Comparison of ENCODE assay signal across 25 cellular contexts in the genomic region with DNA sequence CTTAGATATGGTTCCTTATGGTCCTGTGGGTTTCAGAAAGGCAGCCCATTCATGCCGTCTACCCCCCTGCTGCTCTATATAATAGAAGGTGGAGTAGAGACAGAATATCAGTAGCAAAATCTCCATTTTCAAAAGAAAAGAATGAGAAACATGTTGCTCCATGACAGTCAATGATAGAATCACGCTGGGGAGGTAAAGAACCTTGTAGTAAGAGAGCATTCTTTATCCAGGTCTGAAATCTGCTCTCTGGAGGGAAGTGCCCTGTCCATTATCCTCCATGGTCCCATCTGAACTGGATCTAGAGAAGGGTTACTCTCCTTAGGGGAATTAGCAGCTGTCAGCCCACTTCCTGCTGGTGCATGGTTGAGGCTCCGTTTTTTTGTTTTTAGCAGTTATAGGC.
DNase-seq lines count a peak whose midpoint lies in the region; ATAC-seq and TF ChIP-seq lines count a peak whose summit lies in the region.
"Had no signal": no experiment of that assay in that cellular context is flagged by ENCODE, and none has a peak within 500 bp of the region (broad histone marks: within the 10 kb centered on the region; RNA-seq: fewer than 3 reads in every experiment).

No MANE protein-coding gene starts in this region.

- DNase-seq in WTC11 (ENCODE audit: low spot score) (no peak), left cardiac atrium (no peak), dermis blood vessel endothelial cell (no peak), SK-N-DZ (ENCODE audit: low spot score) (no peak), COLO829 (ENCODE audit: low spot score) (no peak)
- DNase-seq: C1 segment of cervical spinal cord; CD4-positive, alpha-beta memory T cell; DMS 273 treated with DMSO at 0.1 percent for 48 hours; DMS79 treated with DMSO at 0.1 percent for 48 hours; GF-D8; IMR-90; NCI-H1048; NCI-H1417 treated with DMSO at 0.1 percent for 48 hours; NCI-H187 treated with DMSO at 0.1 percent for 48 hours; NCI-H2107; NCI-H446; NCI-H524 treated with DMSO at 0.1 percent for 48 hours; NCI-H774; Right ventricle myocardium superior; RPMI8226; T-cell had no signal

- no peak overlapping the region for H3K4me3 Mint-ChIP-seq in WTC11
- H3K4me3 Mint-ChIP-seq: CD4-positive, alpha-beta memory T cell; T-cell had no signal

- peaks cover 4% of the 10 kb centered on the region; the same call in 1 of the 2 replicates for H3K9me3 Mint-ChIP-seq in WTC11

- intact Hi-C loops in left cardiac atrium (cut with DNase I): no loop called here

- H3K9me3 ChIP-seq in iPS-20b (ENCODE audit: insufficient read depth, low read depth, low read length): no peaks in the 10 kb centered on the region
- H3K9me3 ChIP-seq: SJSA1 had no signal

- peaks cover 22% of the 10 kb centered on the region for H3K4me1 ChIP-seq in iPS-20b (ENCODE audit: insufficient read depth, low read length)
- H3K4me1 ChIP-seq: SJSA1 had no signal

- no peak overlapping the region for H3K27ac Mint-ChIP-seq in WTC11
- H3K27ac Mint-ChIP-seq: CD4-positive, alpha-beta memory T cell; T-cell had no signal

- ATAC-seq in WTC11 (peak; percentile 90), left cardiac atrium (no peak)
- ATAC-seq: T-cell had no signal

- no peak for TF ChIP-seq RAD21 in Ishikawa (IDR thresholded peaks at IDR 0.05; ENCODE audit: low read depth)

- POLR2A ChIA-PET in WTC11 (lab: Charles Lee): interaction anchor here (0.5 kb wide), 1 partner anchor 698 kb away, joined by 5 read pairs; no protein-coding TSS in a partner anchor

- H3K36me3 Mint-ChIP-seq in WTC11: no peaks in the 10 kb centered on the region

- H3K4me1 Mint-ChIP-seq in WTC11: peaks cover 34% of the 10 kb centered on the region

- H3K27ac ChIP-seq in iPS-20b (ENCODE audit: low read length): no peak overlapping the region
- H3K27ac ChIP-seq: KMS-11, SJSA1 had no signal

- no peaks in the 10 kb centered on the region for H3K36me3 ChIP-seq in iPS-20b (ENCODE audit: insufficient read depth, low read depth, low read length)
- H3K36me3 ChIP-seq: SJSA1 had no signal

- CTCF ChIA-PET in WTC11 (lab: Charles Lee): no interaction called here

- no peaks in the 10 kb centered on the region for H3K27me3 ChIP-seq in iPS-20b (ENCODE audit: insufficient read depth, low read length)
- H3K27me3 ChIP-seq: SJSA1 had no signal

- TF ChIP-seq EP300 in Ishikawa (IDR thresholded peaks at IDR 0.05; ENCODE audit: borderline replicate concordance): 0 out of 2 replicates have a peak, but pooled peaks have one; percentile 26

- H3K9ac ChIP-seq in iPS-20b (ENCODE audit: low read depth, low read length): no peak overlapping the region
- H3K9ac ChIP-seq: KMS-11 had no signal

- H3K27me3 Mint-ChIP-seq in WTC11 (ENCODE audit: low read depth): no peaks in the 10 kb centered on the region
- H3K27me3 Mint-ChIP-seq: CD4-positive, alpha-beta memory T cell; T-cell had no signal

- no peak for TF ChIP-seq CTCF in WTC11 (IDR thresholded peaks at IDR 0.05)

- H3K4me3 ChIP-seq in iPS-20b (ENCODE audit: low read length): peak overlapping the region; percentile 21; the same call in 1 of the 2 replicates
- H3K4me3 ChIP-seq: SJSA1 had no signal

TF ChIP-seq in Ishikawa, 13 proteins besides CTCF, POLR2A, EP300 and RAD21:
- TF ChIP-seq TEAD4 (IDR thresholded peaks at IDR 0.05) (peak; percentile 26; the same call in 1 of the 2 replicates), CREB1 (IDR thresholded peaks at IDR 0.05; ENCODE audit: low read depth) (no peak)

TF ChIP-seq in WTC11, 78 proteins besides CTCF, POLR2A, EP300 and RAD21:
- TF ChIP-seq ZNF219 (CRISPR knock-in tag; IDR thresholded peaks at IDR 0.05; ENCODE audit: borderline replicate concordance): no peak
- TF ChIP-seq, protein P1, sequence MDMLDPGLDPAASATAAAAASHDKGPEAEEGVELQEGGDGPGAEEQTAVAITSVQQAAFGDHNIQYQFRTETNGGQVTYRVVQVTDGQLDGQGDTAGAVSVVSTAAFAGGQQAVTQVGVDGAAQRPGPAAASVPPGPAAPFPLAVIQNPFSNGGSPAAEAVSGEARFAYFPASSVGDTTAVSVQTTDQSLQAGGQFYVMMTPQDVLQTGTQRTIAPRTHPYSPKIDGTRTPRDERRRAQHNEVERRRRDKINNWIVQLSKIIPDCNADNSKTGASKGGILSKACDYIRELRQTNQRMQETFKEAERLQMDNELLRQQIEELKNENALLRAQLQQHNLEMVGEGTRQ (CRISPR knock-in tag; IDR thresholded peaks at IDR 0.05): no peak
- no peak for TF ChIP-seq KAT7 (CRISPR knock-in tag; IDR thresholded peaks at IDR 0.05; ENCODE audit: borderline replicate concordance)
- no peak for TF ChIP-seq GRHL2 (CRISPR knock-in tag; IDR thresholded peaks at IDR 0.05; ENCODE audit: insufficient replicate concordance, severe bottlenecking)
- no peak for TF ChIP-seq ZNF423 (CRISPR knock-in tag; IDR thresholded peaks at IDR 0.05)
- TF ChIP-seq, protein P2, sequence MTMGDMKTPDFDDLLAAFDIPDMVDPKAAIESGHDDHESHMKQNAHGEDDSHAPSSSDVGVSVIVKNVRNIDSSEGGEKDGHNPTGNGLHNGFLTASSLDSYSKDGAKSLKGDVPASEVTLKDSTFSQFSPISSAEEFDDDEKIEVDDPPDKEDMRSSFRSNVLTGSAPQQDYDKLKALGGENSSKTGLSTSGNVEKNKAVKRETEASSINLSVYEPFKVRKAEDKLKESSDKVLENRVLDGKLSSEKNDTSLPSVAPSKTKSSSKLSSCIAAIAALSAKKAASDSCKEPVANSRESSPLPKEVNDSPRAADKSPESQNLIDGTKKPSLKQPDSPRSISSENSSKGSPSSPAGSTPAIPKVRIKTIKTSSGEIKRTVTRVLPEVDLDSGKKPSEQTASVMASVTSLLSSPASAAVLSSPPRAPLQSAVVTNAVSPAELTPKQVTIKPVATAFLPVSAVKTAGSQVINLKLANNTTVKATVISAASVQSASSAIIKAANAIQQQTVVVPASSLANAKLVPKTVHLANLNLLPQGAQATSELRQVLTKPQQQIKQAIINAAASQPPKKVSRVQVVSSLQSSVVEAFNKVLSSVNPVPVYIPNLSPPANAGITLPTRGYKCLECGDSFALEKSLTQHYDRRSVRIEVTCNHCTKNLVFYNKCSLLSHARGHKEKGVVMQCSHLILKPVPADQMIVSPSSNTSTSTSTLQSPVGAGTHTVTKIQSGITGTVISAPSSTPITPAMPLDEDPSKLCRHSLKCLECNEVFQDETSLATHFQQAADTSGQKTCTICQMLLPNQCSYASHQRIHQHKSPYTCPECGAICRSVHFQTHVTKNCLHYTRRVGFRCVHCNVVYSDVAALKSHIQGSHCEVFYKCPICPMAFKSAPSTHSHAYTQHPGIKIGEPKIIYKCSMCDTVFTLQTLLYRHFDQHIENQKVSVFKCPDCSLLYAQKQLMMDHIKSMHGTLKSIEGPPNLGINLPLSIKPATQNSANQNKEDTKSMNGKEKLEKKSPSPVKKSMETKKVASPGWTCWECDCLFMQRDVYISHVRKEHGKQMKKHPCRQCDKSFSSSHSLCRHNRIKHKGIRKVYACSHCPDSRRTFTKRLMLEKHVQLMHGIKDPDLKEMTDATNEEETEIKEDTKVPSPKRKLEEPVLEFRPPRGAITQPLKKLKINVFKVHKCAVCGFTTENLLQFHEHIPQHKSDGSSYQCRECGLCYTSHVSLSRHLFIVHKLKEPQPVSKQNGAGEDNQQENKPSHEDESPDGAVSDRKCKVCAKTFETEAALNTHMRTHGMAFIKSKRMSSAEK (CRISPR knock-in tag; IDR thresholded peaks at IDR 0.05; ENCODE audit: borderline replicate concordance): no peak
- no peak for TF ChIP-seq NR3C1 (CRISPR knock-in tag; conservative IDR thresholded peaks at IDR 0.05; ENCODE audit: low read depth)
- TF ChIP-seq, protein P3, sequence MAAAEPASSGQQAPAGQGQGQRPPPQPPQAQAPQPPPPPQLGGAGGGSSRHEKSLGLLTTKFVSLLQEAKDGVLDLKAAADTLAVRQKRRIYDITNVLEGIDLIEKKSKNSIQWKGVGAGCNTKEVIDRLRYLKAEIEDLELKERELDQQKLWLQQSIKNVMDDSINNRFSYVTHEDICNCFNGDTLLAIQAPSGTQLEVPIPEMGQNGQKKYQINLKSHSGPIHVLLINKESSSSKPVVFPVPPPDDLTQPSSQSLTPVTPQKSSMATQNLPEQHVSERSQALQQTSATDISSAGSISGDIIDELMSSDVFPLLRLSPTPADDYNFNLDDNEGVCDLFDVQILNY (CRISPR knock-in tag; IDR thresholded peaks at IDR 0.05): no peak
- TF ChIP-seq ZNF396 (CRISPR knock-in tag; IDR thresholded peaks at IDR 0.05; ENCODE audit: borderline replicate concordance): no peak
- no peak for TF ChIP-seq ZNF671 (CRISPR knock-in tag; IDR thresholded peaks at IDR 0.05)
- no peak for TF ChIP-seq MYBL2 (CRISPR knock-in tag; IDR thresholded peaks at IDR 0.05)
- TF ChIP-seq SP1 (CRISPR knock-in tag; conservative IDR thresholded peaks at IDR 0.05): no peak
- TF ChIP-seq ZNF232 (CRISPR knock-in tag; IDR thresholded peaks at IDR 0.05): no peak
- no peak for TF ChIP-seq ZNF121 (CRISPR knock-in tag; IDR thresholded peaks at IDR 0.05)
